In the genomic region with DNA sequence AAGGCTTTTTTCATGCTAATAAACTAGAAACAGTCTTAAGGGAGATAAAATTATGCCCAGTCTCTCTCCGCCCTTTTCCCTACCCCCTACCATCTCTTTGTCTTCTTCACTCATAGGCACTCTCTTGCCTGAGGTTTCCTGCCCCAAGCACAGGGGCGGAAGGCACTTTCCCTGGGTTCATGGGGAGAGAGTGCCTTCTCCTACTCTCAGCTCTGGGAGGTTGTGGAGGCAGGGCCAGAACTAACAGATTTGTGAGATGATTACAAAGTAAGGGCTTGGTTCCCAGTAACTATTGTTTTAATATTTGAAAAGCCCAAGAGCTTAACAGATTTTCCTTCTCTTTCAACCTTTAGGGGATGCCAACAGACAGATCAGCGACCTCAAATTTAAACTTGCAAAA, we compare ENCODE assay signal across 19 cellular contexts. TPM values are rescaled to one million over a fixed set of nuclear protein-coding genes. Genes with fewer than 3 reads are reported as not detected.
A peak's percentile ranks its signal among the peaks of the same experiment; 100 is the strongest.
DNase-seq lines count a peak whose midpoint lies in the region; TF ChIP-seq lines count a peak whose summit lies in the region.
"Had no signal": no experiment of that assay in that cellular context is flagged by ENCODE, and none has a peak within 500 bp of the region (broad histone marks: within the 10 kb centered on the region; RNA-seq: fewer than 3 reads in every experiment).

No MANE protein-coding gene starts in this region.

- intact Hi-C loops in ascending aorta (cut with DNase I) = loop anchor here (10.0 kb wide), 1 partner anchor 258 kb away; no protein-coding TSS in a partner anchor

- no peak for TF ChIP-seq CTCF in HEK293 (tag by site-specific recombination; IDR thresholded peaks at IDR 0.05)
- TF ChIP-seq CTCF in ascending aorta (IDR thresholded peaks at IDR 0.05) = no peak
- no peak for TF ChIP-seq CTCF in parathyroid adenoma (IDR thresholded peaks at IDR 0.05)

- H3K27ac ChIP-seq in HEK293 (ENCODE audit: extremely low read depth, low read depth, low read length) = no peak overlapping the region
- peak overlapping the region; percentile 60 to 80 for H3K27ac ChIP-seq in ascending aorta
- no peak overlapping the region for H3K27ac ChIP-seq in parathyroid adenoma
- H3K27ac ChIP-seq: BLaER1 had no signal

- H3K4me1 ChIP-seq in HEK293 (ENCODE audit: control insufficient read depth, insufficient read depth, low read length) (no peaks in the 10 kb centered on the region), ascending aorta (peaks cover 0 to 17% of the 10 kb centered on the region in 2 donors), parathyroid adenoma (no peaks in the 10 kb centered on the region)
- H3K4me1 ChIP-seq: BLaER1 had no signal

- no peak overlapping the region for H3K4me3 Mint-ChIP-seq in activated CD4-positive, alpha-beta T cell treated with anti-CD3 and anti-CD28 coated beads, Interleukin-2, amount 10 ng/mL, durations not matched to agents 7 days and 5 days

- no peak overlapping the region for H2AFZ ChIP-seq in parathyroid adenoma

- DNase-seq in activated CD4-positive, alpha-beta T cell treated with anti-CD3 and anti-CD28 coated beads, Interleukin-2, amount 10 ng/mL, durations not matched to agents 7 days and 5 days = no peak
- DNase-seq in activated CD4-positive, alpha-beta T cell treated with anti-CD3 and anti-CD28 coated beads for 4 hours = no peak
- DNase-seq in ascending aorta (ENCODE audit: low spot score in 2 of 2) = no peak
- no peak for DNase-seq in SIG-M5 (lab: John Stamatoyannopoulos, UW)
- DNase-seq in stimulated activated naive CD4-positive, alpha-beta T cell treated with Interleukin-2 at 50 U/mL for 16 hours (lab: John Stamatoyannopoulos, UW) = no peak
- DNase-seq in NCI-H526 treated with DMSO at 0.1 percent for 48 hours (lab: John Stamatoyannopoulos, UW) = no peak
- DNase-seq: 8988T; GF-D8; KBM-7; NCI-H1048; NCI-H1694; NCI-H2107; NCI-H345; NCI-H69; NK-92 treated with Interleukin-12 subunit alpha and Interleukin-12 subunit beta, amount 100 ng/mL, for 24 hours; OCI-M1 had no signal

- H3K9me3 ChIP-seq in HEK293 (ENCODE audit: control insufficient read depth, insufficient read depth, low read depth, low read length) (no peaks in the 10 kb centered on the region), ascending aorta (no peaks in the 10 kb centered on the region), parathyroid adenoma (ENCODE audit: control insufficient read depth, low read length) (no peaks in the 10 kb centered on the region)

- H3K36me3 Mint-ChIP-seq in activated CD4-positive, alpha-beta T cell treated with anti-CD3 and anti-CD28 coated beads, Interleukin-2, amount 10 ng/mL, durations not matched to agents 7 days and 5 days (ENCODE audit: low read depth) = peaks cover 58% of the 10 kb centered on the region

- H3K9me3 Mint-ChIP-seq in activated CD4-positive, alpha-beta T cell treated with anti-CD3 and anti-CD28 coated beads, Interleukin-2, amount 10 ng/mL, durations not matched to agents 7 days and 5 days = no peaks in the 10 kb centered on the region

- POLR2A ChIA-PET in activated CD4-positive, alpha-beta T cell treated with anti-CD3 and anti-CD28 coated beads, Interleukin-2, amount 10 ng/mL, durations not matched to agents 7 days and 5 days (lab: Charles Lee) = no interaction called here
- POLR2A ChIA-PET in HEK293 (lab: Yijun Ruan, JAX) = interaction anchor here (0.5 kb wide), 1 partner anchor 68 kb away, joined by 3 read pairs; no protein-coding TSS in a partner anchor

- no peaks in the 10 kb centered on the region for H3K27me3 ChIP-seq in ascending aorta
- H3K27me3 ChIP-seq in parathyroid adenoma (ENCODE audit: control insufficient read depth, insufficient read depth, low read length) = no peaks in the 10 kb centered on the region
- H3K27me3 ChIP-seq: BLaER1 had no signal

- no peak overlapping the region for H3K9ac ChIP-seq in parathyroid adenoma
- H3K9ac ChIP-seq: BLaER1 had no signal

- no peaks in the 10 kb centered on the region for H3K79me2 ChIP-seq in parathyroid adenoma

- H3K4me1 Mint-ChIP-seq in activated CD4-positive, alpha-beta T cell treated with anti-CD3 and anti-CD28 coated beads, Interleukin-2, amount 10 ng/mL, durations not matched to agents 7 days and 5 days = no peaks in the 10 kb centered on the region

- peak overlapping the region; percentile 22 for H3K4me2 ChIP-seq in parathyroid adenoma (ENCODE audit: low read length)
- H3K4me2 ChIP-seq: BLaER1 had no signal

- H3K27me3 Mint-ChIP-seq in activated CD4-positive, alpha-beta T cell treated with anti-CD3 and anti-CD28 coated beads, Interleukin-2, amount 10 ng/mL, durations not matched to agents 7 days and 5 days = no peaks in the 10 kb centered on the region

- H3K27ac Mint-ChIP-seq in activated CD4-positive, alpha-beta T cell treated with anti-CD3 and anti-CD28 coated beads, Interleukin-2, amount 10 ng/mL, durations not matched to agents 7 days and 5 days = peak overlapping the region; percentile 37

- peaks cover 4 to 53% of the 10 kb centered on the region in 2 experiments; a peak in 2 of 3 replicates for H3K36me3 ChIP-seq in HEK293 (ENCODE audit: control insufficient read depth in 2 of 2, insufficient read depth in 1 of 2, low read length in 2 of 2)
- peaks cover 43 to 60% of the 10 kb centered on the region in 2 donors for H3K36me3 ChIP-seq in ascending aorta
- no peaks in the 10 kb centered on the region for H3K36me3 ChIP-seq in parathyroid adenoma (ENCODE audit: control insufficient read depth, insufficient read depth, low read length)

- CTCF ChIA-PET in activated CD4-positive, alpha-beta T cell treated with anti-CD3 and anti-CD28 coated beads, Interleukin-2, amount 10 ng/mL, durations not matched to agents 7 days and 5 days (lab: Charles Lee) = no interaction called here
- CTCF ChIA-PET in HEK293 (lab: Yijun Ruan, JAX) = interaction anchor here (1.2 kb wide), 1 partner anchor 190 kb away, joined by 3 read pairs; no protein-coding TSS in a partner anchor

- H3K4me3 ChIP-seq in HEK293 (ENCODE audit: low read depth, low read length) (no peak overlapping the region), ascending aorta (no peak overlapping the region), parathyroid adenoma (ENCODE audit: low read depth, low read length) (no peak overlapping the region)
- H3K4me3 ChIP-seq: BLaER1 had no signal

TF ChIP-seq in HEK293, 187 proteins besides CTCF, POLR2A, EP300 and RAD21:
- TF ChIP-seq PRDM1 (tag by site-specific recombination; IDR thresholded peaks at IDR 0.05) (peak; percentile 10; the same call in 1 of the 2 replicates), ZNF670 (tag by site-specific recombination; IDR thresholded peaks at IDR 0.05; ENCODE audit: low read depth) (no peak)

RNA-seq across cellular contexts. Expression of gene RBM44, which starts 26.1 kb away (rescaled TPM):
- total RNA-seq in activated CD4-positive, alpha-beta T cell treated with anti-CD3 and anti-CD28 coated beads, Interleukin-2, amount 10 ng/mL, durations not matched to agents 7 days and 5 days = 1 to 10 TPM; 1.3 to 1.4 TPM
- total RNA-seq in ascending aorta = 8.5 TPM

Comparison
In these comparisons a context has a peak if more than half of its experiments do, and no peak if none do; other contexts are left out.
1. H3K27ac ChIP-seq: peak in ascending aorta (2 of 2); none in HEK293 (single experiment) and parathyroid adenoma (single experiment).